In genomic region chr4:76716020-76716419, GRCh38 we compare ENCODE assay signal across 16 cellular contexts.
"Had no signal": no experiment of that assay in that cellular context is flagged by ENCODE, and none has a peak within 500 bp of the region (broad histone marks: within the 10 kb centered on the region; RNA-seq: fewer than 3 reads in every experiment).

No MANE protein-coding gene starts in this region.

- H3K4me1 ChIP-seq: lower lobe of right lung, psoas muscle, testis had no signal

- H3K27me3 ChIP-seq: gastroesophageal sphincter, hepatocyte, testis had no signal

- DNase-seq: activated CD4-positive, alpha-beta T cell treated with anti-CD3 and anti-CD28 coated beads, Interleukin-2, amount 10 ng/mL, durations not matched to agents 24 days and 14 days; activated naive CD4-positive, alpha-beta T cell treated with Interleukin-2 at 50 U/mL for 16 hours; central memory CD4-positive, alpha-beta T cell; cortex of kidney; effector memory CD4-positive, alpha-beta T cell; lower lobe of right lung; naive B cell; nucleus accumbens; psoas muscle; stimulated activated CD4-positive, alpha-beta T cell treated with anti-CD3 and anti-CD28 coated beads, Interleukin-4, amount 100 ng/mL, for 1 hour; stimulated activated CD8-positive, alpha-beta memory T cell treated with anti-CD3 and anti-CD28 coated beads, Interleukin-4, amount 100 ng/mL, for 48 hours; stimulated activated naive CD8-positive, alpha-beta T cell treated with anti-CD3 and anti-CD28 coated beads, Interleukin-15, Interleukin-2, amounts not matched to agents 100 U/mL and 50 U/mL, for 24 hours; T-helper 1 cell; testis had no signal

- ATAC-seq: gastroesophageal sphincter; lower lobe of right lung; psoas muscle; stimulated activated naive CD8-positive, alpha-beta T cell treated with anti-CD3 and anti-CD28 coated beads, Interleukin-15, Interleukin-2, amounts not matched to agents 100 U/mL and 50 U/mL, for 24 hours had no signal

- H3K4me3 ChIP-seq: gastroesophageal sphincter, hepatocyte, lower lobe of right lung, psoas muscle, testis had no signal

- H3K27ac ChIP-seq: hepatocyte, lower lobe of right lung, psoas muscle, testis had no signal

- H3K9me3 ChIP-seq: gastroesophageal sphincter, lower lobe of right lung, psoas muscle, testis had no signal
